Comparison of ENCODE assay signal across 1 cellular context in the genomic region with DNA sequence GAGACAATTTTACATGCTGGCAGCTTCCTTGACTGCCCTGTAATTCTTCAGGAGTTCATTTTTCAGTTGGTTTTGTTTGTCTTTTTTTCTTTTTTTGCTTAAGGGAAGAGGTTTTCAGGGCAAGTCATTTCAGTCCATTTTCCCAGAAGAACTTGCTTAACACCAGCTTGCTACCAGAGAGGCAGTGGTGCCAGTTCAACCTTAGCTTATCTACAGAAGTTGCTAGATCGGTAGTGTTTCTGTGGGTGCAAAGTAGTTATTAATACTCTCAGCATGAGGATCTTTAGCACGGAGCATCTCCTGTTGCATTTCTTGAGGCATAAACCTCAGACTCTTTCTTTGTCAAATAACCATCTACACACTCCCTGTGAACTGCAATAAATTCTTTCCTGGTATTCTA.
TF ChIP-seq lines count a peak whose summit lies in the region.

No MANE protein-coding gene starts in this region.

TF ChIP-seq in HepG2, 621 proteins besides CTCF, POLR2A, EP300 and RAD21:
- TF ChIP-seq HNRNPLL (IDR thresholded peaks at IDR 0.05; ENCODE audit: low read depth, low read length, poor library complexity, severe bottlenecking) (no peak), ZNF12 (CRISPR knock-in tag; IDR thresholded peaks at IDR 0.05) (no peak), ZNF546 (CRISPR knock-in tag; conservative IDR thresholded peaks at IDR 0.05) (no peak), ZSCAN21 (CRISPR knock-in tag; IDR thresholded peaks at IDR 0.05; ENCODE audit: borderline replicate concordance) (no peak), ZNF572 (CRISPR knock-in tag; IDR thresholded peaks at IDR 0.05) (no peak)
